In the genomic region with DNA sequence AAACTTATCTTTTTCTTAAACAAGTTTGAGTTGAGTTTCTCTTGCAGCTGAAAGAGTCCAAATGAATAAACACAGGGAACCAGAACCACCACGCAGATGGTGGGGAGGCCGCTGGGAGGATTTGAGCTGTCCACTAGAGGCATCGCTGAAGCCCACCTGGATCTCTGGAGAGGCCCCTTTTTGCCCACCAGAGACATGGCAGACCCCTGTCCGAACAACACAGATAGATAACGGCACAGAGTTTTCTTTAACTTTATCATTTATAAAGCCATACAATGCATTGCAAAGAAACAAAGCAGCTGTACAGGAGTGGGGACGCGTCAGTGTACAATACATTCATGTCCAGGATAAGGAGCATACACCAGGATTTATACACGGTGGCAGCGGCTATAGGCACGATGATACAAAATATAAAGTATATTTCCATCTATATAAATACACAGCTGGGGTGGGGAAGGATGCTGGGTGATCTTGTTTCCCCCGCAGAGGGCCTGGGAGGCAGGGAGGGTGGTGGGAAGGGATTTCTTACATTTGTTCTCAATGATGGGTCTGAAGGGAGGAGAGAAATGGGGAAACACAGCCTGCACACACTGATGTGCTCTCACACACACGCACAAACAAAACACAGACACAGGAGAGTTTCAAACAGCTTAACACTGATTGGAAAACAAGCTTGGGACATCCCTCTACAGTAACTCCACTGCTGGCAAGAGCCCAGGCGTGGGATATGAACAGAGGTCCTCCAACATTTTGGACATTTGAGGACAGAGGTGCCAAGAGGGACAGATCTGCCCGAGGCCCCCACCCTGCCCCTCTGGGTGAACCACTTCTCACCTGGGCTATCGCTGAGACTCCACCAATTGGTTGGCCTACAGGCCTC, we compare ENCODE assay signal across 18 cellular contexts.
DNase-seq lines count a peak whose midpoint lies in the region; ATAC-seq and TF ChIP-seq lines count a peak whose summit lies in the region.
"Had no signal": no experiment of that assay in that cellular context is flagged by ENCODE, and none has a peak within 500 bp of the region (broad histone marks: within the 10 kb centered on the region; RNA-seq: fewer than 3 reads in every experiment).

No MANE protein-coding gene starts in this region.

- H3K36me3 Mint-ChIP-seq in activated T-cell treated with anti-CD3 and anti-CD28 coated beads, Interleukin-2, amount 50 U/mL, for 24 hours (ENCODE audit: low read depth): no peaks in the 10 kb centered on the region

- H3K27ac Mint-ChIP-seq in activated T-cell treated with anti-CD3 and anti-CD28 coated beads, Interleukin-2, amount 50 U/mL, for 24 hours: no peak overlapping the region

- no peaks in the 10 kb centered on the region for H3K27me3 Mint-ChIP-seq in activated T-cell treated with anti-CD3 and anti-CD28 coated beads, Interleukin-2, amount 50 U/mL, for 24 hours

- in situ Hi-C loops in brain microvascular endothelial cell (cut with HindIII; ENCODE audit: low pct_ligation_motif_present, low sequenced_read_pairs): no loop called here

- 78% methylated on average over 15 of the region's 15 CpGs for WGBS in testis, 2 donors

- H3K36me3 ChIP-seq in brain microvascular endothelial cell (replicated peaks): peaks cover 3% of the 10 kb centered on the region
- H3K36me3 ChIP-seq in muscle layer of colon (ENCODE audit: insufficient read depth, low read length): peaks cover 45% of the 10 kb centered on the region
- no peaks in the 10 kb centered on the region for H3K36me3 ChIP-seq in testis (ENCODE audit: low read depth, missing control alignments)

- H3K4me1 ChIP-seq in muscle layer of colon (ENCODE audit: insufficient read depth, low read length) (peaks cover 21% of the 10 kb centered on the region), testis (peaks cover 28% of the 10 kb centered on the region)
- H3K4me1 ChIP-seq: pancreas had no signal

- no peak for TF ChIP-seq POLR2A in testis (IDR thresholded peaks at IDR 0.05)

- no peak overlapping the region for H3K9ac ChIP-seq in muscle layer of colon (ENCODE audit: low read length)

- ATAC-seq in sciatic nerve: no peak
- ATAC-seq: A549, Panc1 had no signal

- H3K27ac ChIP-seq in brain microvascular endothelial cell (no peak overlapping the region), muscle layer of colon (ENCODE audit: low read depth, low read length) (peak overlapping the region; percentile 5), testis (peak overlapping the region in 1 of 2 donors; percentile 59)
- H3K27ac ChIP-seq: A549, pancreas had no signal

- no peaks in the 10 kb centered on the region for H3K4me1 Mint-ChIP-seq in activated T-cell treated with anti-CD3 and anti-CD28 coated beads, Interleukin-2, amount 50 U/mL, for 24 hours (ENCODE audit: low read depth)

- TF ChIP-seq CTCF in brain microvascular endothelial cell (IDR thresholded peaks at IDR 0.05; ENCODE audit: low read depth, low read length, missing control alignments) (peak; percentile 10), testis (IDR thresholded peaks at IDR 0.05) (no peak)

- H3K9me3 Mint-ChIP-seq in activated T-cell treated with anti-CD3 and anti-CD28 coated beads, Interleukin-2, amount 50 U/mL, for 24 hours: no peaks in the 10 kb centered on the region

- H3K9me3 ChIP-seq in muscle layer of colon (ENCODE audit: low read length) (no peaks in the 10 kb centered on the region), testis (no peaks in the 10 kb centered on the region)
- H3K9me3 ChIP-seq: A549, pancreas had no signal

- H3K4me3 ChIP-seq in brain microvascular endothelial cell (ENCODE audit: low read depth, low read length): no peak overlapping the region
- no peak overlapping the region for H3K4me3 ChIP-seq in muscle layer of colon (ENCODE audit: low read depth in 1 of 2, low read length in 2 of 2)
- H3K4me3 ChIP-seq in testis: no peak overlapping the region
- H3K4me3 ChIP-seq: A549, pancreas had no signal

- H3K27me3 ChIP-seq in brain microvascular endothelial cell (replicated peaks) (no peaks in the 10 kb centered on the region), muscle layer of colon (ENCODE audit: control insufficient read depth in 1 of 2, insufficient read depth in 2 of 2, low read length in 2 of 2) (no peaks in the 10 kb centered on the region), testis (no peaks in the 10 kb centered on the region)
- H3K27me3 ChIP-seq: pancreas had no signal

- H3K4me3 Mint-ChIP-seq in activated T-cell treated with anti-CD3 and anti-CD28 coated beads, Interleukin-2, amount 50 U/mL, for 24 hours: no peak overlapping the region

- DNase-seq in activated T-cell treated with anti-CD3 and anti-CD28 coated beads, Interleukin-2, amount 50 U/mL, for 24 hours: peak; percentile 3
- DNase-seq in activated T-cell treated with anti-CD3 and anti-CD28 coated beads for 4 hours (no peak), brain microvascular endothelial cell (no peak), testis (peak; percentile 11), cerebellar cortex (ENCODE audit: low spot score) (no peak), sciatic nerve (ENCODE audit: low spot score) (no peak), cerebellum (ENCODE audit: low spot score) (no peak)
- DNase-seq: erythroblast, IMR-90, kidney, NCI-H2029 treated with DMSO at 0.1 percent for 48 hours, NCI-H69, small intestine, SW 1271 had no signal

- intact Hi-C loops in testis (cut with DNase I; ENCODE audit: low total_unique reads): no loop called here
- intact Hi-C loops in sciatic nerve (cut with DNase I): no loop called here

Comparison
In these comparisons a context has a peak if more than half of its experiments do, and no peak if none do; other contexts are left out.
1. DNase-seq: peak in activated T-cell treated with anti-CD3 and anti-CD28 coated beads, Interleukin-2, amount 50 U/mL, for 24 hours (single experiment) and testis (single experiment); none in activated T-cell treated with anti-CD3 and anti-CD28 coated beads for 4 hours (single experiment), brain microvascular endothelial cell (single experiment), cerebellar cortex (single experiment), sciatic nerve (single experiment) and cerebellum (single experiment).